In the genomic region with DNA sequence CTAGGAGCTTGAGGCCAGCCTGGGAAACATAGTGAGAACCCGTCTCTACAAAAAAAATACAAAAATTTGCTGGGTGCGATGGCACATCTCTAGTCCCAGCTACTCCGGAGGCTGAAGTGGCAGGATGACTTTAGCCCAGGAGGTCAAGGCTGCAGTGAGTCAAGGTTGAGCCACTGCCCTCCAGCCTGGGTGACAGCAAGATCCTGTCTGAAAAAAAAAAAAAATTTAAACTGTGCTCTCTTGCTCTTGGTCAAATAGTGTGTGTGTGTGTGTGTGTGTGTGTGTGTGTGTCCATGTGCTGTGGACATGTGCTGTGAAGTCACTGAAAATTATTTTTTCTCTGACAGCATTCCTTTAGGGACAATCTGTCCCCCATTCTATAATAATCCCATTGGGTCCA, we compare ENCODE assay signal across 2 cellular contexts.
A peak's percentile ranks its signal among the peaks of the same experiment; 100 is the strongest.
TF ChIP-seq lines count a peak whose summit lies in the region.

No MANE protein-coding gene starts in this region.

TF ChIP-seq in HepG2, 621 proteins besides CTCF, POLR2A, EP300 and RAD21 (continues in another document):
- TF ChIP-seq, protein P1, sequence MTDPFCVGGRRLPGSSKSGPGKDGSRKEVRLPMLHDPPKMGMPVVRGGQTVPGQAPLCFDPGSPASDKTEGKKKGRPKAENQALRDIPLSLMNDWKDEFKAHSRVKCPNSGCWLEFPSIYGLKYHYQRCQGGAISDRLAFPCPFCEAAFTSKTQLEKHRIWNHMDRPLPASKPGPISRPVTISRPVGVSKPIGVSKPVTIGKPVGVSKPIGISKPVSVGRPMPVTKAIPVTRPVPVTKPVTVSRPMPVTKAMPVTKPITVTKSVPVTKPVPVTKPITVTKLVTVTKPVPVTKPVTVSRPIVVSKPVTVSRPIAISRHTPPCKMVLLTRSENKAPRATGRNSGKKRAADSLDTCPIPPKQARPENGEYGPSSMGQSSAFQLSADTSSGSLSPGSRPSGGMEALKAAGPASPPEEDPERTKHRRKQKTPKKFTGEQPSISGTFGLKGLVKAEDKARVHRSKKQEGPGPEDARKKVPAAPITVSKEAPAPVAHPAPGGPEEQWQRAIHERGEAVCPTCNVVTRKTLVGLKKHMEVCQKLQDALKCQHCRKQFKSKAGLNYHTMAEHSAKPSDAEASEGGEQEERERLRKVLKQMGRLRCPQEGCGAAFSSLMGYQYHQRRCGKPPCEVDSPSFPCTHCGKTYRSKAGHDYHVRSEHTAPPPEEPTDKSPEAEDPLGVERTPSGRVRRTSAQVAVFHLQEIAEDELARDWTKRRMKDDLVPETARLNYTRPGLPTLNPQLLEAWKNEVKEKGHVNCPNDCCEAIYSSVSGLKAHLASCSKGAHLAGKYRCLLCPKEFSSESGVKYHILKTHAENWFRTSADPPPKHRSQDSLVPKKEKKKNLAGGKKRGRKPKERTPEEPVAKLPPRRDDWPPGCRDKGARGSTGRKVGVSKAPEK (CRISPR knock-in tag; IDR thresholded peaks at IDR 0.05; ENCODE audit: borderline replicate concordance), result no peak
- TF ChIP-seq ZNF839 (CRISPR knock-in tag; IDR thresholded peaks at IDR 0.05; ENCODE audit: borderline replicate concordance) (no peak), NPAS2 (CRISPR knock-in tag; IDR thresholded peaks at IDR 0.05; ENCODE audit: borderline replicate concordance) (no peak), ZNF256 (CRISPR knock-in tag; conservative IDR thresholded peaks at IDR 0.05) (no peak), NONO (IDR thresholded peaks at IDR 0.05) (no peak), NONO (CRISPR knock-in tag; conservative IDR thresholded peaks at IDR 0.05) (no peak), CBX5 (CRISPR knock-in tag; IDR thresholded peaks at IDR 0.05; ENCODE audit: borderline replicate concordance) (no peak), ZNF782 (CRISPR knock-in tag; IDR thresholded peaks at IDR 0.05; ENCODE audit: borderline replicate concordance) (no peak), ZNF547 (CRISPR knock-in tag; IDR thresholded peaks at IDR 0.05) (no peak), KAT7 (CRISPR knock-in tag; IDR thresholded peaks at IDR 0.05; ENCODE audit: borderline replicate concordance) (no peak), PHB2 (IDR thresholded peaks at IDR 0.05; ENCODE audit: partially characterized antibody) (no peak), SOX6 (IDR thresholded peaks at IDR 0.05) (no peak), SOX6 (CRISPR knock-in tag; IDR thresholded peaks at IDR 0.05) (peak; percentile 59; the same call in 1 of the 2 replicates), EHMT2 (IDR thresholded peaks at IDR 0.05; ENCODE audit: borderline replicate concordance, low read depth, low read length) (no peak), FOSL2 (CRISPR knock-in tag; IDR thresholded peaks at IDR 0.05) (peak; percentile 35; the same call in 1 of the 2 replicates), ZNF317 (CRISPR knock-in tag; IDR thresholded peaks at IDR 0.05) (no peak), SKI (IDR thresholded peaks at IDR 0.05; ENCODE audit: partially characterized antibody) (peak; percentile 26)
- TF ChIP-seq, protein P2, sequence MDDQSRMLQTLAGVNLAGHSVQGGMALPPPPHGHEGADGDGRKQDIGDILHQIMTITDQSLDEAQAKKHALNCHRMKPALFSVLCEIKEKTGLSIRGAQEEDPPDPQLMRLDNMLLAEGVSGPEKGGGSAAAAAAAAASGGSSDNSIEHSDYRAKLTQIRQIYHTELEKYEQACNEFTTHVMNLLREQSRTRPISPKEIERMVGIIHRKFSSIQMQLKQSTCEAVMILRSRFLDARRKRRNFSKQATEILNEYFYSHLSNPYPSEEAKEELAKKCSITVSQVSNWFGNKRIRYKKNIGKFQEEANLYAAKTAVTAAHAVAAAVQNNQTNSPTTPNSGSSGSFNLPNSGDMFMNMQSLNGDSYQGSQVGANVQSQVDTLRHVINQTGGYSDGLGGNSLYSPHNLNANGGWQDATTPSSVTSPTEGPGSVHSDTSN (CRISPR knock-in tag; IDR thresholded peaks at IDR 0.05; ENCODE audit: borderline replicate concordance), result no peak
- TF ChIP-seq, protein P3, sequence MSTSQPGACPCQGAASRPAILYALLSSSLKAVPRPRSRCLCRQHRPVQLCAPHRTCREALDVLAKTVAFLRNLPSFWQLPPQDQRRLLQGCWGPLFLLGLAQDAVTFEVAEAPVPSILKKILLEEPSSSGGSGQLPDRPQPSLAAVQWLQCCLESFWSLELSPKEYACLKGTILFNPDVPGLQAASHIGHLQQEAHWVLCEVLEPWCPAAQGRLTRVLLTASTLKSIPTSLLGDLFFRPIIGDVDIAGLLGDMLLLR (CRISPR knock-in tag; IDR thresholded peaks at IDR 0.05), result no peak
- TF ChIP-seq, protein P4, sequence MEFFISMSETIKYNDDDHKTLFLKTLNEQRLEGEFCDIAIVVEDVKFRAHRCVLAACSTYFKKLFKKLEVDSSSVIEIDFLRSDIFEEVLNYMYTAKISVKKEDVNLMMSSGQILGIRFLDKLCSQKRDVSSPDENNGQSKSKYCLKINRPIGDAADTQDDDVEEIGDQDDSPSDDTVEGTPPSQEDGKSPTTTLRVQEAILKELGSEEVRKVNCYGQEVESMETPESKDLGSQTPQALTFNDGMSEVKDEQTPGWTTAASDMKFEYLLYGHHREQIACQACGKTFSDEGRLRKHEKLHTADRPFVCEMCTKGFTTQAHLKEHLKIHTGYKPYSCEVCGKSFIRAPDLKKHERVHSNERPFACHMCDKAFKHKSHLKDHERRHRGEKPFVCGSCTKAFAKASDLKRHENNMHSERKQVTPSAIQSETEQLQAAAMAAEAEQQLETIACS (CRISPR knock-in tag; IDR thresholded peaks at IDR 0.05), result no peak
- TF ChIP-seq, protein P5, sequence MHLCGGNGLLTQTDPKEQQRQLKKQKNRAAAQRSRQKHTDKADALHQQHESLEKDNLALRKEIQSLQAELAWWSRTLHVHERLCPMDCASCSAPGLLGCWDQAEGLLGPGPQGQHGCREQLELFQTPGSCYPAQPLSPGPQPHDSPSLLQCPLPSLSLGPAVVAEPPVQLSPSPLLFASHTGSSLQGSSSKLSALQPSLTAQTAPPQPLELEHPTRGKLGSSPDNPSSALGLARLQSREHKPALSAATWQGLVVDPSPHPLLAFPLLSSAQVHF (CRISPR knock-in tag; IDR thresholded peaks at IDR 0.05), result no peak
- TF ChIP-seq, protein P6, sequence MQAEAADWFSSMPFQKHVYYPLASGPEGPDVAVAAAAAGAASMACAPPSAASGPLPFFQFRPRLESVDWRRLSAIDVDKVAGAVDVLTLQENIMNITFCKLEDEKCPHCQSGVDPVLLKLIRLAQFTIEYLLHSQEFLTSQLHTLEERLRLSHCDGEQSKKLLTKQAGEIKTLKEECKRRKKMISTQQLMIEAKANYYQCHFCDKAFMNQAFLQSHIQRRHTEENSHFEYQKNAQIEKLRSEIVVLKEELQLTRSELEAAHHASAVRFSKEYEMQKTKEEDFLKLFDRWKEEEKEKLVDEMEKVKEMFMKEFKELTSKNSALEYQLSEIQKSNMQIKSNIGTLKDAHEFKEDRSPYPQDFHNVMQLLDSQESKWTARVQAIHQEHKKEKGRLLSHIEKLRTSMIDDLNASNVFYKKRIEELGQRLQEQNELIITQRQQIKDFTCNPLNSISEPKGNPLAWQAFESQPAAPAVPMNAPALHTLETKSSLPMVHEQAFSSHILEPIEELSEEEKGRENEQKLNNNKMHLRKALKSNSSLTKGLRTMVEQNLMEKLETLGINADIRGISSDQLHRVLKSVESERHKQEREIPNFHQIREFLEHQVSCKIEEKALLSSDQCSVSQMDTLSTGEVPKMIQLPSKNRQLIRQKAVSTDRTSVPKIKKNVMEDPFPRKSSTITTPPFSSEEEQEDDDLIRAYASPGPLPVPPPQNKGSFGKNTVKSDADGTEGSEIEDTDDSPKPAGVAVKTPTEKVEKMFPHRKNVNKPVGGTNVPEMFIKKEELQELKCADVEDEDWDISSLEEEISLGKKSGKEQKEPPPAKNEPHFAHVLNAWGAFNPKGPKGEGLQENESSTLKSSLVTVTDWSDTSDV (CRISPR knock-in tag; IDR thresholded peaks at IDR 0.05), result no peak

TF ChIP-seq in H1, 55 proteins besides CTCF, POLR2A, EP300 and RAD21 (continued from another document):
- no peak for TF ChIP-seq SRF (IDR thresholded peaks at IDR 0.05; ENCODE audit: low read depth, low read length)
- TF ChIP-seq, protein P7, sequence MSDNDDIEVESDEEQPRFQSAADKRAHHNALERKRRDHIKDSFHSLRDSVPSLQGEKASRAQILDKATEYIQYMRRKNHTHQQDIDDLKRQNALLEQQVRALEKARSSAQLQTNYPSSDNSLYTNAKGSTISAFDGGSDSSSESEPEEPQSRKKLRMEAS (IDR thresholded peaks at IDR 0.05), result no peak
- TF ChIP-seq, protein P8, sequence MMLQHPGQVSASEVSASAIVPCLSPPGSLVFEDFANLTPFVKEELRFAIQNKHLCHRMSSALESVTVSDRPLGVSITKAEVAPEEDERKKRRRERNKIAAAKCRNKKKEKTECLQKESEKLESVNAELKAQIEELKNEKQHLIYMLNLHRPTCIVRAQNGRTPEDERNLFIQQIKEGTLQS (IDR thresholded peaks at IDR 0.05; ENCODE audit: insufficient read depth, low read depth, low read length), result no peak
- no peak for TF ChIP-seq CTBP2 (IDR thresholded peaks at IDR 0.05; ENCODE audit: borderline replicate concordance, insufficient read depth, insufficient read length, low read length)
- TF ChIP-seq RXRA (IDR thresholded peaks at IDR 0.05; ENCODE audit: insufficient read depth, low read depth, low read length), result no peak
- no peak for TF ChIP-seq KDM4A (IDR thresholded peaks at IDR 0.05; ENCODE audit: low read depth, low read length, severe bottlenecking)
